ENCODE assay signal across 1 cellular context in genomic region chr7:36366005-36366583, GRCh38.
TF ChIP-seq lines count a peak whose summit lies in the region.

No MANE protein-coding gene starts in this region.

TF ChIP-seq in IMR-90, 13 proteins besides CTCF, POLR2A, EP300 and RAD21 (continued from another document):
- TF ChIP-seq USF2 (IDR thresholded peaks at IDR 0.05; ENCODE audit: low read depth, low read length) (no peak), RFX5 (IDR thresholded peaks at IDR 0.05; ENCODE audit: low read depth, low read length) (no peak), CEBPB (IDR thresholded peaks at IDR 0.05; ENCODE audit: low read depth, low read length) (no peak)
